ENCODE assay signal across 8 cellular contexts in genomic region chr7:130141161-130141857, GRCh38.
DNase-seq lines count a peak whose midpoint lies in the region; TF ChIP-seq lines count a peak whose summit lies in the region.

No MANE protein-coding gene starts in this region.

- H3K27me3 ChIP-seq in brain microvascular endothelial cell (replicated peaks) (no peaks in the 10 kb centered on the region), iPS DF 6.9 (ENCODE audit: control insufficient read depth, insufficient read depth, low read length) (no peaks in the 10 kb centered on the region; the same call in 1 of the 2 replicates)

- H3K4me1 ChIP-seq in iPS DF 6.9 (ENCODE audit: control insufficient read depth, insufficient read depth, low read length) = 0 out of 2 replicates have a peak, but pooled peaks cover 2% of the 10 kb centered on the region

- no CpG with 5 or more reads among the region's 39 CpGs for WGBS in iPS DF 6.9 (ENCODE audit: insufficient coverage, insufficient read length)

- H3K36me3 ChIP-seq in brain microvascular endothelial cell (replicated peaks) = peaks cover 8% of the 10 kb centered on the region
- no peaks in the 10 kb centered on the region for H3K36me3 ChIP-seq in iPS DF 6.9 (ENCODE audit: control insufficient read depth, insufficient read depth, low read length)

- H3K27ac ChIP-seq in brain microvascular endothelial cell (peak overlapping the region; percentile 19), iPS DF 6.9 (ENCODE audit: low read length) (no peak overlapping the region)

- H3K9me3 ChIP-seq in iPS DF 6.9 (ENCODE audit: control insufficient read depth, insufficient read depth, low read length) = no peaks in the 10 kb centered on the region

- in situ Hi-C loops in brain microvascular endothelial cell (cut with HindIII; ENCODE audit: low pct_ligation_motif_present, low sequenced_read_pairs) = no loop called here

- peak; percentile 78 for DNase-seq in AG08395 (ENCODE audit: low spot score)
- peak; percentile 66 for DNase-seq in GM19238 (ENCODE audit: insufficient read length, low spot score)
- peak; percentile 2 for DNase-seq in NOMO-1 treated with dmso at 0.1 percent for 144 hours (lab: John Stamatoyannopoulos, UW; ENCODE audit: unreplicated experiment)
- DNase-seq in brain microvascular endothelial cell = peak; percentile 69
- peak; percentile 70 for DNase-seq in iPS DF 6.9 (ENCODE audit: low read depth, low spot score)
- DNase-seq in putamen (ENCODE audit: low spot score) = peak; percentile 71
- no peak for DNase-seq in 8988T
- no peak for DNase-seq in dedifferentiated amniotic fluid mesenchymal stem cell (ENCODE audit: extremely low spot score)

- peak overlapping the region; percentile 59 for H3K4me3 ChIP-seq in brain microvascular endothelial cell (ENCODE audit: low read depth, low read length)
- peak overlapping the region; percentile 47; the same call in 1 of the 2 replicates for H3K4me3 ChIP-seq in iPS DF 6.9 (ENCODE audit: low read length)

- peak; percentile 17 for TF ChIP-seq CTCF in brain microvascular endothelial cell (IDR thresholded peaks at IDR 0.05; ENCODE audit: low read depth, low read length, missing control alignments)

Comparison
In these comparisons a context has a peak if more than half of its experiments do, and no peak if none do; other contexts are left out.
1. DNase-seq: peak in AG08395 (single experiment), GM19238 (single experiment), NOMO-1 treated with dmso at 0.1 percent for 144 hours (single experiment), brain microvascular endothelial cell (single experiment), iPS DF 6.9 (single experiment) and putamen (single experiment); none in 8988T (single experiment) and dedifferentiated amniotic fluid mesenchymal stem cell (single experiment).